18 cellular contexts compared by ENCODE assay signal in genomic region chr15:99228120-99228770, GRCh38. TPM values are rescaled to one million over a fixed set of nuclear protein-coding genes. Genes with fewer than 3 reads are reported as not detected.
DNase-seq lines count a peak whose midpoint lies in the region; FAIRE-seq and TF ChIP-seq lines count a peak whose summit lies in the region.
"Had no signal": no experiment of that assay in that cellular context is flagged by ENCODE, and none has a peak within 500 bp of the region (broad histone marks: within the 10 kb centered on the region; RNA-seq: fewer than 3 reads in every experiment).

No MANE protein-coding gene starts in this region.

- H3K4me3 Mint-ChIP-seq in astrocyte (ENCODE audit: unreplicated experiment): no peak overlapping the region
- H3K4me3 Mint-ChIP-seq: CD14-positive monocyte; CD4-positive, alpha-beta memory T cell; GM23338 had no signal

- no peaks in the 10 kb centered on the region for H3K9me3 ChIP-seq in breast epithelium
- no peaks in the 10 kb centered on the region for H3K9me3 ChIP-seq in astrocyte (ENCODE audit: insufficient read depth, low read depth, low read length)
- peaks cover 6% of the 10 kb centered on the region for H3K9me3 ChIP-seq in left ventricle myocardium inferior (replicated peaks)
- no peaks in the 10 kb centered on the region for H3K9me3 ChIP-seq in ascending aorta

- TF ChIP-seq POLR2A in breast epithelium (IDR thresholded peaks at IDR 0.05): no peak

- H3K4me1 ChIP-seq in breast epithelium (no peaks in the 10 kb centered on the region), astrocyte (ENCODE audit: insufficient read depth, low read length) (no peaks in the 10 kb centered on the region), left ventricle myocardium inferior (no peaks in the 10 kb centered on the region), ascending aorta (no peaks in the 10 kb centered on the region)

- H4K20me1 ChIP-seq in astrocyte (ENCODE audit: insufficient read depth, low read length): no peaks in the 10 kb centered on the region

- H3K9ac ChIP-seq in astrocyte (ENCODE audit: low read length): no peak overlapping the region

- no peak overlapping the region for H3K4me2 ChIP-seq in astrocyte (ENCODE audit: low read length)
- H3K4me2 ChIP-seq: GM23338 had no signal

- H3K4me3 ChIP-seq in breast epithelium (no peak overlapping the region), astrocyte (ENCODE audit: insufficient read depth, low read depth, low read length) (no peak overlapping the region), left ventricle myocardium inferior (no peak overlapping the region), ascending aorta (no peak overlapping the region)
- H3K4me3 ChIP-seq: GM23338 had no signal

- DNase-seq in T47D (ENCODE audit: low read depth in 1 of 2, low spot score in 1 of 2): peak; percentile 43 to 79
- DNase-seq in breast epithelium (ENCODE audit: low spot score in 2 of 2): no peak
- no peak for DNase-seq in astrocyte (ENCODE audit: low read depth)
- no peak for DNase-seq in left ventricle myocardium inferior
- DNase-seq in ascending aorta (ENCODE audit: low spot score in 2 of 2): no peak
- DNase-seq: AML-193; CD4-positive, alpha-beta memory T cell; DMS153; DMS79 treated with DMSO at 0.1 percent for 48 hours; GF-D8; HCEC 1CT; IMR-90 had no signal

- H3K36me3 Mint-ChIP-seq in astrocyte (ENCODE audit: low read depth, unreplicated experiment): peaks cover 14% of the 10 kb centered on the region
- H3K36me3 Mint-ChIP-seq: CD4-positive, alpha-beta memory T cell had no signal

- no peak overlapping the region for H3K27ac Mint-ChIP-seq in astrocyte (ENCODE audit: unreplicated experiment)
- H3K27ac Mint-ChIP-seq: GM23338 had no signal

- H3K36me3 ChIP-seq in breast epithelium: no peaks in the 10 kb centered on the region
- peaks cover 15% of the 10 kb centered on the region for H3K36me3 ChIP-seq in astrocyte (ENCODE audit: insufficient read depth, low read length)
- H3K36me3 ChIP-seq in left ventricle myocardium inferior: peaks cover 67% of the 10 kb centered on the region
- peaks cover 22 to 42% of the 10 kb centered on the region in 2 donors for H3K36me3 ChIP-seq in ascending aorta

- TF ChIP-seq CTCF in breast epithelium (IDR thresholded peaks at IDR 0.05) (no peak), C4-2B (conservative IDR thresholded peaks at IDR 0.05) (no peak), astrocyte (IDR thresholded peaks at IDR 0.05; ENCODE audit: insufficient read depth, low read depth, low read length) (no peak), left ventricle myocardium inferior (IDR thresholded peaks at IDR 0.05; ENCODE audit: borderline replicate concordance) (no peak), ascending aorta (IDR thresholded peaks at IDR 0.05) (no peak)

- H2AFZ ChIP-seq in astrocyte (ENCODE audit: low read depth, low read length): no peak overlapping the region
- H2AFZ ChIP-seq: GM23338 had no signal

- H3K27ac ChIP-seq in breast epithelium (no peak overlapping the region), C4-2B (peak overlapping the region; percentile 59), astrocyte (ENCODE audit: low read depth, low read length) (no peak overlapping the region), left ventricle myocardium inferior (replicated peaks) (no peak overlapping the region), ascending aorta (no peak overlapping the region)
- H3K27ac ChIP-seq: HL-60 had no signal

- intact Hi-C loops in breast epithelium (cut with DNase I; ENCODE audit: low total_unique reads): no loop called here
- intact Hi-C loops in left ventricle myocardium inferior (cut with micrococcal nuclease): no loop called here
- intact Hi-C loops in ascending aorta (cut with DNase I): no loop called here

- in situ Hi-C loops in T47D (cut with HindIII; ENCODE audit: low pct_unique_long_range_greater_than_20kb, low sequenced_read_pairs): no loop called here

- peak; percentile 32 for FAIRE-seq in astrocyte (lab: Jason Lieb, UNC)
- FAIRE-seq: A204.1, H54 had no signal

- H3K4me1 Mint-ChIP-seq in astrocyte (ENCODE audit: low read depth, unreplicated experiment): peaks cover 6% of the 10 kb centered on the region
- H3K4me1 Mint-ChIP-seq: CD14-positive monocyte; CD4-positive, alpha-beta memory T cell had no signal

- H3K27me3 Mint-ChIP-seq in astrocyte (ENCODE audit: low read depth, unreplicated experiment): no peaks in the 10 kb centered on the region

- H3K79me2 ChIP-seq in astrocyte (ENCODE audit: insufficient read depth, low read length): peaks cover 2% of the 10 kb centered on the region

- no peaks in the 10 kb centered on the region for H3K27me3 ChIP-seq in breast epithelium
- no peaks in the 10 kb centered on the region for H3K27me3 ChIP-seq in astrocyte (ENCODE audit: insufficient read depth, low read length)
- H3K27me3 ChIP-seq in left ventricle myocardium inferior (ENCODE audit: low read depth): no peaks in the 10 kb centered on the region
- H3K27me3 ChIP-seq in ascending aorta: no peaks in the 10 kb centered on the region

- H3K9me3 Mint-ChIP-seq in astrocyte (ENCODE audit: unreplicated experiment): no peaks in the 10 kb centered on the region
- H3K9me3 Mint-ChIP-seq: CD14-positive monocyte, GM23338 had no signal

RNA-seq across cellular contexts. Expression of gene TTC23, which starts 21.1 kb away (rescaled TPM):
- total RNA-seq in breast epithelium (10 to 100 TPM; 19.2 to 43.9 (median 29.5) TPM), astrocyte (20.2 and 22.1 TPM in 2 replicates), left ventricle myocardium inferior (11.4 TPM), ascending aorta (37.3 TPM)

RNA-seq across cellular contexts. Expression of gene LRRC28, which starts 23.0 kb away (rescaled TPM):
- total RNA-seq in breast epithelium: 10 to 100 TPM; 24.3 to 52.2 (median 44.3) TPM
- 28.1 and 30.7 TPM in 2 replicates for total RNA-seq in astrocyte
- total RNA-seq in left ventricle myocardium inferior: 22.9 TPM
- total RNA-seq in ascending aorta: 24.2 TPM

Comparison
In these comparisons a context has a peak if more than half of its experiments do, and no peak if none do; other contexts are left out.
1. DNase-seq: peak in T47D (2 of 2); none in breast epithelium (0 of 2), astrocyte (single experiment), left ventricle myocardium inferior (single experiment) and ascending aorta (0 of 2).